In the genomic region with DNA sequence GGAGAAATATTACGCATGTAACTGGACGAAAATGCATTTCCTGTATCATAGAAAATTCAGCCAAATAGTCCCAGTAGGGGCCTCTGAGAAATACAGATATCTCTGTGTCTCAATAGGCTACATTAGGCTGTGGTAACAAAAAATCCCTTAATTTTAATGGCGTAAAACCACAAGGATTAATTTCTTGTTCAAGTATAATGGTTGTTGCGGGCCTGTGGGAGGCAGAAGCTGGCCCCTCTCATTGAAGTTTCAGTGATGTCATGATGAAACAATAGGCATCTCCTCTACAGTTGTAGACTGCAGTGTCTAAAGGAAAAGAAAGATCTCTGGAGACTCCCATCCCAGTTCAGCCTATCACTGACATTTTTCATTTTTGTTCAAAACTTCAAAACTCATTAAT, we compare ENCODE assay signal across 28 cellular contexts. TPM values are rescaled to one million over a fixed set of nuclear protein-coding genes. Genes with fewer than 3 reads are reported as not detected.
"Had no signal": no experiment of that assay in that cellular context is flagged by ENCODE, and none has a peak within 500 bp of the region (broad histone marks: within the 10 kb centered on the region; RNA-seq: fewer than 3 reads in every experiment).

No MANE protein-coding gene starts in this region.

- H3K27ac ChIP-seq: ascending aorta, cardiac muscle cell, VCaP had no signal

- H3K4me1 ChIP-seq: ascending aorta had no signal

- H3K27me3 ChIP-seq: ascending aorta, cardiac muscle cell had no signal

- ATAC-seq: activated CD8-positive, alpha-beta memory T cell treated with anti-CD3 and anti-CD28 coated beads, Interleukin-2, amount 10 ng/mL, durations not matched to agents 7 days and 5 days; activated CD8-positive, alpha-beta T cell treated with anti-CD3 and anti-CD28 coated beads, Interleukin-2, amount 10 ng/mL, durations not matched to agents 7 days and 5 days; activated naive CD8-positive, alpha-beta T cell treated with anti-CD3 and anti-CD28 coated beads, Interleukin-2, amount 50 U/mL, for 24 hours had no signal

- H3K9me3 ChIP-seq: ascending aorta had no signal

- H3K4me3 ChIP-seq: ascending aorta, cardiac muscle cell had no signal

- DNase-seq: activated B cell treated with CpG ODN at 0.5 μM for 24 hours; activated CD4-positive, alpha-beta memory T cell treated with anti-CD3 and anti-CD28 coated beads, Interleukin-2, amount 10 ng/mL, durations not matched to agents 7 days and 5 days; activated CD4-positive, alpha-beta T cell treated with anti-CD3 and anti-CD28 coated beads for 4 hours; activated CD4-positive, alpha-beta T cell treated with anti-CD3 and anti-CD28 coated beads, Interleukin-2, amount 10 ng/mL, durations not matched to agents 7 days and 5 days; activated CD4-positive, alpha-beta T cell treated with anti-CD3 and anti-CD28 coated beads, Interleukin-2, amount 50 U/mL, for 48 hours; activated CD4-positive, CD25-positive, alpha-beta regulatory T cell treated with anti-CD3 and anti-CD28 coated beads, Interleukin-2, amount 50 U/mL, for 72 hours; activated CD8-positive, alpha-beta memory T cell treated with anti-CD3 and anti-CD28 coated beads for 24 hours; activated CD8-positive, alpha-beta memory T cell treated with anti-CD3 and anti-CD28 coated beads, Interleukin-2, amount 10 ng/mL, durations not matched to agents 7 days and 5 days; activated CD8-positive, alpha-beta memory T cell treated with anti-CD3 and anti-CD28 coated beads, Interleukin-2, amount 50 U/mL, for 48 hours; activated CD8-positive, alpha-beta T cell treated with anti-CD3 and anti-CD28 coated beads, Interleukin-2, amount 10 ng/mL, durations not matched to agents 7 days and 5 days; activated effector memory CD4-positive, alpha-beta T cell treated with Interleukin-2 at 50 U/mL for 16 hours; activated gamma-delta T cell; activated naive CD4-positive, alpha-beta T cell treated with anti-CD3 and anti-CD28 coated beads, Interleukin-2, amount 10 ng/mL, durations not matched to agents 7 days and 5 days; activated naive CD4-positive, alpha-beta T cell treated with Interleukin-2 at 50 U/mL for 16 hours; activated naive CD8-positive, alpha-beta T cell treated with anti-CD3 and anti-CD28 coated beads, Interleukin-2, amount 10 ng/mL, durations not matched to agents 7 days and 5 days; activated naive CD8-positive, alpha-beta T cell treated with anti-CD3 and anti-CD28 coated beads, Interleukin-2, amount 50 U/mL, for 24 hours; activated T-cell treated with anti-CD3 and anti-CD28 coated beads, Interleukin-2, amount 50 U/mL, for 24 hours; activated T-cell treated with anti-CD3 and anti-CD28 coated beads, Interleukin-2, amount 50 U/mL, for 48 hours; amygdala; anterior cingulate cortex; caudate nucleus; cerebellar nuclear complex; T-helper 2 cell; T-helper 9 cell had no signal

- H3K36me3 ChIP-seq: ascending aorta, cardiac muscle cell had no signal

RNA-seq across cellular contexts. Expression of a gene that starts 14.5 kb away (rescaled TPM):
- total RNA-seq: activated B cell treated with CpG ODN at 0.5 μM for 24 hours; activated CD4-positive, alpha-beta memory T cell treated with anti-CD3 and anti-CD28 coated beads, Interleukin-2, amount 10 ng/mL, durations not matched to agents 7 days and 5 days; activated CD4-positive, alpha-beta T cell treated with anti-CD3 and anti-CD28 coated beads, Interleukin-2, amount 10 ng/mL, durations not matched to agents 7 days and 5 days; activated CD8-positive, alpha-beta memory T cell treated with anti-CD3 and anti-CD28 coated beads, Interleukin-2, amount 10 ng/mL, durations not matched to agents 7 days and 5 days; activated CD8-positive, alpha-beta T cell treated with anti-CD3 and anti-CD28 coated beads, Interleukin-2, amount 10 ng/mL, durations not matched to agents 7 days and 5 days; activated naive CD8-positive, alpha-beta T cell treated with anti-CD3 and anti-CD28 coated beads, Interleukin-2, amount 10 ng/mL, durations not matched to agents 7 days and 5 days; activated T-helper 2 cell treated with anti-CD3 and anti-CD28 coated beads, Interferon-gamma antibody, Interleukin-2, Interleukin-4, amounts not matched to agents 10 μg/mL and 5 μg/mL and 100 μg/mL, durations not matched to agents 14 hours and 24 hours and 36 hours; ascending aorta had no signal
